8 cellular contexts compared by ENCODE assay signal in genomic region chr15:85750319-85750806, GRCh38. TPM values are rescaled to one million over a fixed set of nuclear protein-coding genes. Genes with fewer than 3 reads are reported as not detected.
DNase-seq lines count a peak whose midpoint lies in the region; ATAC-seq and TF ChIP-seq lines count a peak whose summit lies in the region.

No MANE protein-coding gene starts in this region.

- no peak overlapping the region for H4K91ac ChIP-seq in trophoblast cell (ENCODE audit: low read depth, low read length)

- H3K27ac Mint-ChIP-seq in CD8-positive, alpha-beta T cell: peak overlapping the region; percentile 80

- H3K27ac ChIP-seq in CD8-positive, alpha-beta T cell (ENCODE audit: low read depth, low read length): no peak overlapping the region
- H3K27ac ChIP-seq in cardiac muscle cell (peak overlapping the region; percentile 57), trophoblast cell (ENCODE audit: low read depth, low read length) (no peak overlapping the region), SK-N-SH (ENCODE audit: low read depth in 2 of 2, low read length in 1 of 2) (no peak overlapping the region)

- H3K4me2 ChIP-seq in trophoblast cell (ENCODE audit: low read length) (no peak overlapping the region), SK-N-SH (no peak overlapping the region)

- DNase-seq in CD8-positive, alpha-beta T cell: no peak
- DNase-seq in adipocyte (ENCODE audit: low read depth): no peak
- peak in 1 of 2 donors; percentile 92 for DNase-seq in cardiac muscle cell (ENCODE audit: low read depth in 1 of 2, low spot score in 1 of 2)
- no peak for DNase-seq in trophoblast cell
- DNase-seq in NCI-H1694 treated with DMSO at 0.1 percent for 48 hours (lab: John Stamatoyannopoulos, UW): no peak
- DNase-seq in SK-N-SH: no peak
- no peak for DNase-seq in activated T-cell treated with anti-CD3 and anti-CD28 coated beads, Interleukin-2, amount 50 U/mL, for 1 hour

- H3K23ac ChIP-seq in trophoblast cell (ENCODE audit: low read length): no peak overlapping the region

- H3K27me3 ChIP-seq in CD8-positive, alpha-beta T cell (ENCODE audit: insufficient read depth, low read length): no peaks in the 10 kb centered on the region
- H3K27me3 ChIP-seq in adipocyte (replicated peaks; ENCODE audit: control insufficient read depth, insufficient read depth, low read length) (no peaks in the 10 kb centered on the region), cardiac muscle cell (no peaks in the 10 kb centered on the region), trophoblast cell (ENCODE audit: insufficient read depth, low read length) (no peaks in the 10 kb centered on the region), SK-N-SH (ENCODE audit: insufficient read depth) (no peaks in the 10 kb centered on the region)

- no peak overlapping the region for H3K4me3 ChIP-seq in CD8-positive, alpha-beta T cell (ENCODE audit: low read depth, low read length)
- H3K4me3 ChIP-seq in adipocyte (ENCODE audit: low read length): peak overlapping the region; percentile 77
- H3K4me3 ChIP-seq in cardiac muscle cell: no peak overlapping the region
- no peak overlapping the region for H3K4me3 ChIP-seq in trophoblast cell (ENCODE audit: low read depth, low read length)
- H3K4me3 ChIP-seq in SK-N-SH (ENCODE audit: low read depth in 2 of 2, low read length in 1 of 2): no peak overlapping the region

- TF ChIP-seq RAD21 in SK-N-SH (IDR thresholded peaks at IDR 0.05; ENCODE audit: low read length): no peak

- CTCF ChIA-PET in CD8-positive, alpha-beta T cell (lab: Charles Lee): interaction anchor here (1.2 to 2.1 kb wide), 2 partner anchors 30 to 90 kb away, joined by 3 to 9 read pairs; no protein-coding TSS in a partner anchor
- CTCF ChIA-PET in SK-N-SH (lab: Yijun Ruan, JAX): interaction anchor here (1.6 kb wide), 1 partner anchor 81 kb away, joined by 7 read pairs; no protein-coding TSS in a partner anchor

- H3K36me3 Mint-ChIP-seq in CD8-positive, alpha-beta T cell: peaks cover 39% of the 10 kb centered on the region

- H3K79me1 ChIP-seq in trophoblast cell (ENCODE audit: low read length): no peaks in the 10 kb centered on the region

- no peaks in the 10 kb centered on the region for H3K9me3 Mint-ChIP-seq in CD8-positive, alpha-beta T cell

- no peak overlapping the region for H3K18ac ChIP-seq in trophoblast cell (ENCODE audit: low read length)

- no peak overlapping the region for H3K14ac ChIP-seq in trophoblast cell (ENCODE audit: low read length)

- no peaks in the 10 kb centered on the region for H4K20me1 ChIP-seq in SK-N-SH (ENCODE audit: insufficient read depth)

- H4K12ac ChIP-seq in trophoblast cell (ENCODE audit: low read depth, low read length): no peak overlapping the region

- no peak for TF ChIP-seq EP300 in SK-N-SH (IDR thresholded peaks at IDR 0.05; ENCODE audit: borderline replicate concordance in 1 of 2, low read depth in 1 of 2, low read length in 1 of 2)

- no peaks in the 10 kb centered on the region for H3F3A ChIP-seq in SK-N-SH (replicated peaks; ENCODE audit: insufficient read depth)

- POLR2A ChIA-PET in CD8-positive, alpha-beta T cell (lab: Charles Lee): no interaction called here
- POLR2A ChIA-PET in SK-N-SH (lab: Yijun Ruan, JAX): interaction anchor here (0.6 to 1.3 kb wide), 2 partner anchors 9 to 14 kb away, joined by 3 to 4 read pairs; no protein-coding TSS in a partner anchor

- no peaks in the 10 kb centered on the region for H3K9me3 ChIP-seq in CD8-positive, alpha-beta T cell (ENCODE audit: low read length)
- H3K9me3 ChIP-seq in adipocyte (ENCODE audit: control insufficient read depth, low read length): no peaks in the 10 kb centered on the region
- H3K9me3 ChIP-seq in cardiac muscle cell (ENCODE audit: low read depth): no peaks in the 10 kb centered on the region
- no peaks in the 10 kb centered on the region for H3K9me3 ChIP-seq in trophoblast cell (ENCODE audit: insufficient read depth, low read depth, low read length)
- H3K9me3 ChIP-seq in SK-N-SH: no peaks in the 10 kb centered on the region

- H2AFZ ChIP-seq in trophoblast cell (ENCODE audit: insufficient read depth, low read length, poor library complexity) (no peak overlapping the region), SK-N-SH (ENCODE audit: low read depth) (no peak overlapping the region)

- no peak overlapping the region for H2BK120ac ChIP-seq in trophoblast cell (ENCODE audit: insufficient read depth, low read length, poor library complexity)

- no peak for ATAC-seq in CD8-positive, alpha-beta T cell
- ATAC-seq in GM21515 (IDR thresholded peaks at IDR 0.05; ENCODE audit: unreplicated experiment): no peak

- no peaks in the 10 kb centered on the region for H3K27me3 Mint-ChIP-seq in CD8-positive, alpha-beta T cell (ENCODE audit: low read depth)

- no peak overlapping the region for H3K4me3 Mint-ChIP-seq in CD8-positive, alpha-beta T cell

- intact Hi-C loops in CD8-positive, alpha-beta T cell (cut with DNase I, micrococcal nuclease): loop anchor here (5.0 kb wide), 2 partner anchors 37 to 42 kb away; partner anchors contain the start of gene KLHL25 (in 1 of the 2)

- peaks cover 37% of the 10 kb centered on the region for H3K4me1 Mint-ChIP-seq in CD8-positive, alpha-beta T cell (ENCODE audit: low read depth)

- H3K79me2 ChIP-seq in trophoblast cell (ENCODE audit: control insufficient read depth, insufficient read depth, low read length, poor library complexity): no peaks in the 10 kb centered on the region
- no peaks in the 10 kb centered on the region for H3K79me2 ChIP-seq in SK-N-SH (ENCODE audit: insufficient read depth)

- H3K4me1 ChIP-seq in CD8-positive, alpha-beta T cell (ENCODE audit: insufficient read depth, low read length): peaks cover 26% of the 10 kb centered on the region
- H3K4me1 ChIP-seq in adipocyte (ENCODE audit: control insufficient read depth, insufficient read depth, low read length) (peaks cover 74% of the 10 kb centered on the region), cardiac muscle cell (ENCODE audit: low read depth) (peaks cover 5% of the 10 kb centered on the region), trophoblast cell (ENCODE audit: control insufficient read depth in 1 of 2, insufficient read depth in 2 of 2, low read length in 2 of 2) (peaks cover 0 to 2% of the 10 kb centered on the region in 2 experiments), SK-N-SH (ENCODE audit: control insufficient read depth in 1 of 2, insufficient read depth in 2 of 2, low read depth in 1 of 2, low read length in 1 of 2) (peaks cover 0 to 24% of the 10 kb centered on the region in 2 experiments; a peak in 1 of 4 replicates)

- no peak overlapping the region for H3K4ac ChIP-seq in trophoblast cell (ENCODE audit: low read depth, low read length)

- no peak for TF ChIP-seq CTCF in CD8-positive, alpha-beta T cell (IDR thresholded peaks at IDR 0.05)
- no peak for TF ChIP-seq CTCF in cardiac muscle cell (IDR thresholded peaks at IDR 0.05; ENCODE audit: low read depth, low read length)
- TF ChIP-seq CTCF in SK-N-SH (IDR thresholded peaks at IDR 0.05): no peak

- peak overlapping the region; percentile 83 for H3K9ac ChIP-seq in adipocyte (ENCODE audit: low read length)
- no peak overlapping the region for H3K9ac ChIP-seq in trophoblast cell (ENCODE audit: low read length)
- H3K9ac ChIP-seq in SK-N-SH: no peak overlapping the region

- no CpG with 5 or more reads among the region's 13 CpGs for WGBS in trophoblast cell (ENCODE audit: extremely low coverage, insufficient coverage, insufficient read length)
- 97% methylated on average over 12 of the region's 13 CpGs for WGBS in SK-N-SH (ENCODE audit: low lambda C conversion rate)

- H3K9me2 ChIP-seq in SK-N-SH: no peaks in the 10 kb centered on the region

- no peak overlapping the region for H2BK5ac ChIP-seq in trophoblast cell (ENCODE audit: low read depth, low read length, poor library complexity)

- peaks cover 26% of the 10 kb centered on the region for H3K36me3 ChIP-seq in CD8-positive, alpha-beta T cell (ENCODE audit: insufficient read depth, low read length)
- H3K36me3 ChIP-seq in adipocyte (ENCODE audit: control insufficient read depth, insufficient read depth, low read length, severe bottlenecking) (peaks cover 51% of the 10 kb centered on the region), cardiac muscle cell (peaks cover 19% of the 10 kb centered on the region), trophoblast cell (ENCODE audit: control insufficient read depth in 1 of 2, insufficient read depth in 2 of 2, low read length in 2 of 2) (peaks cover 29 to 31% of the 10 kb centered on the region in 2 experiments), SK-N-SH (replicated peaks in 1 of 2; ENCODE audit: control insufficient read depth in 1 of 2, insufficient read depth in 2 of 2, low read length in 1 of 2) (peaks cover 5 to 32% of the 10 kb centered on the region in 2 experiments)

- no peak overlapping the region for H2AK5ac ChIP-seq in trophoblast cell (ENCODE audit: low read length)

- H4K8ac ChIP-seq in trophoblast cell (ENCODE audit: low read depth, low read length): peak overlapping the region; percentile 25

- no peak overlapping the region for H2BK12ac ChIP-seq in trophoblast cell (ENCODE audit: low read length)

TF ChIP-seq in SK-N-SH, 30 proteins besides CTCF, POLR2A, EP300 and RAD21:
- no peak for TF ChIP-seq FOXM1 (IDR thresholded peaks at IDR 0.05; ENCODE audit: low read depth)
- no peak for TF ChIP-seq SIN3A (IDR thresholded peaks at IDR 0.05; ENCODE audit: borderline replicate concordance, low read depth, low read length)
- no peak for TF ChIP-seq ELF1 (IDR thresholded peaks at IDR 0.05)
- no peak for TF ChIP-seq USF2 (IDR thresholded peaks at IDR 0.05; ENCODE audit: borderline replicate concordance, low read depth, low read length)
- TF ChIP-seq GABPA (IDR thresholded peaks at IDR 0.05; ENCODE audit: low read depth): no peak
- no peak for TF ChIP-seq YY1 (IDR thresholded peaks at IDR 0.05; ENCODE audit: low read depth)
- no peak for TF ChIP-seq FOSL2 (IDR thresholded peaks at IDR 0.05; ENCODE audit: borderline replicate concordance, low read depth)
- TF ChIP-seq POLR2AphosphoS5 (IDR thresholded peaks at IDR 0.05; ENCODE audit: low read depth, low read length): no peak
- no peak for TF ChIP-seq CHD2 (IDR thresholded peaks at IDR 0.05; ENCODE audit: low read length, partially characterized antibody)
- TF ChIP-seq RCOR1 (IDR thresholded peaks at IDR 0.05; ENCODE audit: low read length): no peak

RNA-seq across cellular contexts. Expression of gene KLHL25, which starts 44.4 kb away (rescaled TPM):
- total RNA-seq in CD8-positive, alpha-beta T cell: 1 to 10 TPM; 4.3 to 4.9 TPM
- 16.7 and 18.0 TPM in 2 replicates for total RNA-seq in cardiac muscle cell
- 10.9 and 19.3 TPM in 2 replicates for polyA plus RNA-seq in cardiac muscle cell
- polyA plus RNA-seq in trophoblast cell (2013): 3.9 and 4.1 TPM in 2 replicates
- polyA plus RNA-seq in SK-N-SH (2012; rRNA removed): 4.5 TPM in 2 replicates
- 1.4 and 2.6 TPM in 2 replicates for polyA plus RNA-seq in SK-N-SH (2012; cell fraction: cytosol; rRNA removed)
- polyA plus RNA-seq in SK-N-SH (2012; cell fraction: nucleus; rRNA removed): 7.3 and 8.6 TPM in 2 replicates
